Comparison of ENCODE assay signal across 23 cellular contexts in the genomic region with DNA sequence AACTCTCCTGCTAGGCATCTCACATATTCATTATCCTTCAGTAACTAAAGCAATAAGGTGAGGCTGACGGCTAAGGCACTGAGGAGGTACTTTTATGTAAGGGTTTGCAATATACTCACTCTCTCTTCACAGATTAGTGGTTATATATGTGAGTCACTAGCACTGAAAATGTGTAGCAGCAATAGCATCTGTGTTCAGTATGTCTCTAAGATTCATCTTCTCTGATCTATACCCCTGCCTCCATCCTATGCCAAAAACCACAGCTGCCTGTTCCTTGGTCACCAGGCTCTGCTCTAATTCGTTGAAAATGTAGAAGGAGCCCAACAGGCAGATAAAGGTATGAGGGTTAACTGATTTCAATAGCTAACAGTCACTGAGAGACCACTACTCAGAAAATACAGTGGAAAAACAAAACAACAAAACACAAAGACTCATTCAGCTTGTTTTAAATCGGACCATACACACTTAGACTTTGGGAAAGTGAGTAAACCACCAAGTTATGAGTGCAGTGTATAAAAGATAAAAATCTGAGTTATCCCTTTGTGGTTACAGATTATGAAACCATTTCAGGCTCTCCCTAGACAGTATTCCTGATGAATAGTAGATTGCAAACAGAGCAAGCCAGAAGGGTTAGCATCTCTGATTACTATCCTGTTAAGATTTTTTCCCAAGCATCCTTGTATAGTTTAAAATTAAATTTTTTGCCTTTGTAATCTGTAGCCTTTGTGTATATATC.
DNase-seq lines count a peak whose midpoint lies in the region; ATAC-seq and TF ChIP-seq lines count a peak whose summit lies in the region.
"Had no signal": no experiment of that assay in that cellular context is flagged by ENCODE, and none has a peak within 500 bp of the region (broad histone marks: within the 10 kb centered on the region; RNA-seq: fewer than 3 reads in every experiment).

No MANE protein-coding gene starts in this region.

- H3K9me3 Mint-ChIP-seq in nephron progenitor cell: peaks cover 4% of the 10 kb centered on the region

- no peak for TF ChIP-seq POLR2A in lower leg skin (IDR thresholded peaks at IDR 0.05)

- no peak for TF ChIP-seq CTCF in AG09309 (IDR thresholded peaks at IDR 0.05; ENCODE audit: control insufficient read depth, insufficient read depth, low read depth, low read length, missing control alignments)
- no peak for TF ChIP-seq CTCF in lower leg skin (IDR thresholded peaks at IDR 0.05)
- no peak for TF ChIP-seq CTCF in nephron progenitor cell (IDR thresholded peaks at IDR 0.05)

- H3K36me3 Mint-ChIP-seq in nephron progenitor cell (ENCODE audit: low read depth): no peaks in the 10 kb centered on the region

- peaks cover 5% of the 10 kb centered on the region for H3K4me1 Mint-ChIP-seq in nephron progenitor cell
- H3K4me1 Mint-ChIP-seq: B cell had no signal

- H3K27me3 Mint-ChIP-seq in nephron progenitor cell (ENCODE audit: low read depth, poor library complexity): no peaks in the 10 kb centered on the region

- intact Hi-C loops in lower leg skin (cut with DNase I; ENCODE audit: low total_unique reads): no loop called here

- WGBS in lower leg skin, 2 donors: 76 to 77% methylated on average over 3 of the region's 3 CpGs

- H3K4me3 Mint-ChIP-seq in nephron progenitor cell: no peak overlapping the region
- H3K4me3 Mint-ChIP-seq: B cell had no signal

- DNase-seq in AG09309 (ENCODE audit: low read depth): peak; percentile 44
- DNase-seq in HS-5 (ENCODE audit: low read depth): peak; percentile 73
- DNase-seq in amniotic stem cell (lab: John Stamatoyannopoulos, UW): peak; percentile 18
- peak; percentile 23 for DNase-seq in glomerular visceral epithelial cell (ENCODE audit: extremely low spot score)
- no peak for DNase-seq in SK-N-DZ (ENCODE audit: low spot score)
- no peak for DNase-seq in lower leg skin (ENCODE audit: low spot score in 2 of 2)
- DNase-seq in nephron progenitor cell: no peak
- DNase-seq: activated CD8-positive, alpha-beta memory T cell treated with anti-CD3 and anti-CD28 coated beads for 24 hours; amygdala; Calu3; cortex of kidney; hypothalamus; KBM-7; NCI-H1092 treated with DMSO at 0.1 percent for 48 hours; NCI-H82; nucleus accumbens; Peyer's patch; right lobe of liver; substantia nigra; T-helper 1 cell had no signal

- ATAC-seq in GM19324 (IDR thresholded peaks at IDR 0.05; ENCODE audit: low FRiP score, unreplicated experiment): no peak
- ATAC-seq: right lobe of liver had no signal

- H3K4me3 ChIP-seq in AG09309 (ENCODE audit: control insufficient read depth, low read depth, low read length): no peak overlapping the region
- H3K4me3 ChIP-seq in lower leg skin (ENCODE audit: low read depth, poor library complexity, severe bottlenecking): no peak overlapping the region
- H3K4me3 ChIP-seq: Peyer's patch, right lobe of liver, vagina had no signal

- H3K27ac Mint-ChIP-seq in nephron progenitor cell: no peak overlapping the region
- H3K27ac Mint-ChIP-seq: B cell had no signal

Comparison
In these comparisons a context has a peak if more than half of its experiments do, and no peak if none do; other contexts are left out.
1. DNase-seq: peak in AG09309 (single experiment), HS-5 (single experiment), amniotic stem cell (single experiment) and glomerular visceral epithelial cell (single experiment); none in SK-N-DZ (single experiment), lower leg skin (0 of 2) and nephron progenitor cell (single experiment).